In the genomic region with DNA sequence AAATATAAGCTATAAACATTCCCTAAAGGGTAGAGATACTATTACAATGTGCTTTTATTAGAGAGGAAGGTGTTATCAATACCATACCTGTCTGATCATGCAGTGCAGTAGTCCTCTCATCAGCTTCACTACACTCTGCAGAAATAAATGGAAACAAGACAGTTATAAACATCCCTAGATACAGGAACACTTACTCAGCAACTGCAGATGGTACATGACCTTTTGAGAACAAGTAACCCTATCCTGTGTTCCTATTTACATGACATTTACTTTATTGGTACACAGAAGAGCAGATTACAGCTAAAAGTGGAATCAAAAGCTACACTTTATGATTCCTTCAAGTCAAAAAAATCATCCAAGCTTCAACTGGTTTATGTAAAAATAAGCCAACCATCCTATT, we compare ENCODE assay signal across 32 cellular contexts.
"Had no signal": no experiment of that assay in that cellular context is flagged by ENCODE, and none has a peak within 500 bp of the region (broad histone marks: within the 10 kb centered on the region; RNA-seq: fewer than 3 reads in every experiment).

No MANE protein-coding gene starts in this region.

- H3K27ac ChIP-seq: cardiac muscle cell, colonic mucosa, dorsolateral prefrontal cortex, esophagus muscularis mucosa, heart left ventricle had no signal

- H3K4me3 ChIP-seq: adrenal gland, breast epithelium, cardiac muscle cell, colonic mucosa, dorsolateral prefrontal cortex, esophagus muscularis mucosa, heart left ventricle had no signal

- H3K27me3 ChIP-seq: adrenal gland, breast epithelium, cardiac muscle cell, colonic mucosa, esophagus muscularis mucosa, heart left ventricle had no signal

- ATAC-seq: activated CD4-positive, alpha-beta T cell treated with anti-CD3 and anti-CD28 coated beads for 36 hours; activated CD8-positive, alpha-beta memory T cell treated with anti-CD3 and anti-CD28 coated beads, Interleukin-2, amount 10 ng/mL, durations not matched to agents 7 days and 5 days; activated CD8-positive, alpha-beta T cell treated with anti-CD3 and anti-CD28 coated beads, Interleukin-2, amount 10 ng/mL, durations not matched to agents 7 days and 5 days; activated naive CD8-positive, alpha-beta T cell treated with anti-CD3 and anti-CD28 coated beads, Interleukin-2, amount 50 U/mL, for 24 hours; T-helper 17 cell had no signal

- H3K36me3 ChIP-seq: adrenal gland, breast epithelium, cardiac muscle cell, colonic mucosa, esophagus muscularis mucosa had no signal

- H3K4me1 ChIP-seq: adrenal gland, breast epithelium, colonic mucosa, esophagus muscularis mucosa, heart left ventricle had no signal

- H3K9me3 ChIP-seq: adrenal gland, colonic mucosa, esophagus muscularis mucosa, heart left ventricle had no signal

- DNase-seq: activated CD4-positive, alpha-beta memory T cell treated with anti-CD3 and anti-CD28 coated beads for 36 hours; activated CD4-positive, alpha-beta T cell treated with anti-CD3 and anti-CD28 coated beads for 36 hours; activated CD4-positive, alpha-beta T cell treated with anti-CD3 and anti-CD28 coated beads, Interleukin-2, amount 10 ng/mL, durations not matched to agents 24 days and 14 days; activated CD4-positive, CD25-positive, alpha-beta regulatory T cell; activated CD4-positive, CD25-positive, alpha-beta regulatory T cell treated with anti-CD3 and anti-CD28 coated beads, Interleukin-2, amount 50 U/mL, for 72 hours; activated CD8-positive, alpha-beta memory T cell treated with anti-CD3 and anti-CD28 coated beads, Interleukin-2, amount 10 ng/mL, durations not matched to agents 7 days and 5 days; activated CD8-positive, alpha-beta memory T cell treated with anti-CD3 and anti-CD28 coated beads, Interleukin-2, amount 50 U/mL, for 4 hours; activated CD8-positive, alpha-beta T cell treated with anti-CD3 and anti-CD28 coated beads, Interleukin-2, amount 10 ng/mL, durations not matched to agents 7 days and 5 days; activated effector memory CD4-positive, alpha-beta T cell treated with anti-CD3 and anti-CD28 coated beads, Interleukin-2, amount 50 U/mL, for 16 hours; activated naive CD4-positive, alpha-beta T cell treated with anti-CD3 and anti-CD28 coated beads for 36 hours; activated naive CD8-positive, alpha-beta T cell treated with anti-CD3 and anti-CD28 coated beads for 36 hours; activated naive CD8-positive, alpha-beta T cell treated with anti-CD3 and anti-CD28 coated beads, Interleukin-2, amount 50 U/mL, for 24 hours; activated T-cell treated with anti-CD3 and anti-CD28 coated beads, Interleukin-2, amount 50 U/mL, for 1 hour; activated T-cell treated with anti-CD3 and anti-CD28 coated beads, Interleukin-2, amount 50 U/mL, for 48 hours; amygdala; aorta; central memory CD4-positive, alpha-beta T cell; cerebellar nuclear complex; colonic mucosa; dorsolateral prefrontal cortex; effector memory CD4-positive, alpha-beta T cell; endodermal cell; foreskin melanocyte; glutamatergic neuron; heart left ventricle; T-helper 1 cell; T-helper 17 cell; T1000 had no signal
